Comparison of ENCODE assay signal across 19 cellular contexts in genomic region chr11:123034587-123034986, GRCh38. TPM values are rescaled to one million over a fixed set of nuclear protein-coding genes. Genes with fewer than 3 reads are reported as not detected.
"Had no signal": no experiment of that assay in that cellular context is flagged by ENCODE, and none has a peak within 500 bp of the region (broad histone marks: within the 10 kb centered on the region; RNA-seq: fewer than 3 reads in every experiment).

No MANE protein-coding gene starts in this region.

- H3K4me3 Mint-ChIP-seq: activated naive CD8-positive, alpha-beta T cell treated with anti-CD3 and anti-CD28 coated beads for 36 hours; endodermal cell; stimulated activated memory B cell treated with anti-CD40 and anti-IgM and Interleukin-4, amounts not matched to agents 10 μg/mL and 1 μg/mL and 100 μg/mL, for 72 hours had no signal

- DNase-seq: activated CD4-positive, alpha-beta T cell treated with anti-CD3 and anti-CD28 coated beads, Interleukin-2, amount 50 U/mL, for 48 hours; activated gamma-delta T cell; activated naive CD8-positive, alpha-beta T cell treated with anti-CD3 and anti-CD28 coated beads for 36 hours; activated T-cell treated with anti-CD3 and anti-CD28 coated beads, Interleukin-2, amount 50 U/mL, for 48 hours; anterior cingulate cortex; endodermal cell; erythroblast; hypothalamus; posterior cingulate gyrus; tibial artery; uterus had no signal

- H3K4me1 Mint-ChIP-seq: activated naive CD8-positive, alpha-beta T cell treated with anti-CD3 and anti-CD28 coated beads for 36 hours; stimulated activated memory B cell treated with anti-CD40 and anti-IgM and Interleukin-4, amounts not matched to agents 10 μg/mL and 1 μg/mL and 100 μg/mL, for 72 hours had no signal

- H3K36me3 Mint-ChIP-seq: activated naive CD8-positive, alpha-beta T cell treated with anti-CD3 and anti-CD28 coated beads for 36 hours; stimulated activated memory B cell treated with anti-CD40 and anti-IgM and Interleukin-4, amounts not matched to agents 10 μg/mL and 1 μg/mL and 100 μg/mL, for 72 hours had no signal

- H3K9me3 Mint-ChIP-seq: activated naive CD8-positive, alpha-beta T cell treated with anti-CD3 and anti-CD28 coated beads for 36 hours; endodermal cell; stimulated activated memory B cell treated with anti-CD40 and anti-IgM and Interleukin-4, amounts not matched to agents 10 μg/mL and 1 μg/mL and 100 μg/mL, for 72 hours had no signal

- H3K27me3 Mint-ChIP-seq: activated naive CD8-positive, alpha-beta T cell treated with anti-CD3 and anti-CD28 coated beads for 36 hours had no signal

- ATAC-seq: activated CD4-positive, CD25-positive, alpha-beta regulatory T cell treated with anti-CD3 and anti-CD28 coated beads, Interleukin-2, amount 50 U/mL, for 24 hours; stimulated activated memory B cell treated with anti-CD40 and anti-IgM and Interleukin-4, amounts not matched to agents 10 μg/mL and 1 μg/mL and 100 μg/mL, for 72 hours had no signal

- H3K27ac Mint-ChIP-seq: activated naive CD8-positive, alpha-beta T cell treated with anti-CD3 and anti-CD28 coated beads for 36 hours; endodermal cell; stimulated activated memory B cell treated with anti-CD40 and anti-IgM and Interleukin-4, amounts not matched to agents 10 μg/mL and 1 μg/mL and 100 μg/mL, for 72 hours had no signal

RNA-seq across cellular contexts. Expression of gene BSX, which starts 53.0 kb away (rescaled TPM):
- total RNA-seq: activated naive CD8-positive, alpha-beta T cell treated with anti-CD3 and anti-CD28 coated beads for 36 hours; breast epithelium; cerebellum; dermis microvascular lymphatic vessel endothelial cell; endodermal cell; glomerular endothelial cell; lower leg skin; right atrium auricular region; uterus had no signal
